ENCODE assay signal across 8 cellular contexts in genomic region chr1:45205910-45206721, GRCh38. TPM values are rescaled to one million over a fixed set of nuclear protein-coding genes. Genes with fewer than 3 reads are reported as not detected.
A peak's percentile ranks its signal among the peaks of the same experiment; 100 is the strongest.
DNase-seq lines count a peak whose midpoint lies in the region; ATAC-seq, FAIRE-seq and TF ChIP-seq lines count a peak whose summit lies in the region.

TSS of gene ZSWIM5 (minus strand) at chr1:45206605. CDS start at chr1:45206350, 255 bp downstream.

- TF ChIP-seq RAD21 in K562 (CRISPR knock-in tag; conservative IDR thresholded peaks at IDR 0.05 in 1 of 2, IDR thresholded peaks at IDR 0.05 in 1 of 2): no peak

- intact Hi-C loops in CD4-positive, alpha-beta T cell (cut with DNase I, micrococcal nuclease): loop anchor here in 1 of 2 experiments (5.0 to 10.0 kb wide), 3 partner anchors 136 to 599 kb away; partner anchors contain the start of genes MAST2, MUTYH and TOE1
- intact Hi-C loops in K562 (cut with micrococcal nuclease): loop anchor here (10.0 kb wide), 1 partner anchor 191 kb away; the partner anchor contains the start of genes HECTD3 and UROD
- intact Hi-C loops in sciatic nerve (cut with DNase I): no loop called here

- H3K27me3 ChIP-seq in CD4-positive, alpha-beta T cell (ENCODE audit: control insufficient read depth, insufficient read depth, low read length): peaks cover 3% of the 10 kb centered on the region
- H3K27me3 ChIP-seq in K562 (ENCODE audit: control insufficient read depth in 2 of 2, insufficient read depth in 2 of 2, low read length in 2 of 2) (peaks cover 29 to 30% of the 10 kb centered on the region in 2 experiments), iPS DF 6.9 (ENCODE audit: control insufficient read depth, insufficient read depth, low read length) (peaks cover 12% of the 10 kb centered on the region)

- H3K4me3 ChIP-seq in K562: peak within 1 kb of the TSS; percentile 49
- H3K4me3 ChIP-seq in iPS DF 6.9 (ENCODE audit: low read length): peak within 1 kb of the TSS; percentile 91

- H3K9ac ChIP-seq in K562 (ENCODE audit: insufficient read depth in 1 of 2, low read depth in 2 of 2, low read length in 2 of 2): peak within 1 kb of the TSS in 1 of 2 experiments; percentile 90; a peak in 3 of 4 replicates

- peaks cover 4 to 12% of the 10 kb centered on the region in 2 experiments; a peak in 4 of 5 replicates for H3K4me1 ChIP-seq in K562 (replicated peaks in 1 of 2; ENCODE audit: control insufficient read depth in 2 of 2, insufficient read depth in 2 of 2, low read length in 2 of 2)
- peaks cover 2% of the 10 kb centered on the region; the same call in 1 of the 2 replicates for H3K4me1 ChIP-seq in iPS DF 6.9 (ENCODE audit: control insufficient read depth, insufficient read depth, low read length)

- H3K27ac Mint-ChIP-seq in CD4-positive, alpha-beta T cell: peak within 1 kb of the TSS; percentile 80

- H3K9me3 Mint-ChIP-seq in CD4-positive, alpha-beta T cell: no peaks in the 10 kb centered on the region

- CTCF ChIA-PET in CD4-positive, alpha-beta T cell (lab: Charles Lee): interaction anchor here (0.5 kb wide), 1 partner anchor 324 kb away, joined by 3 read pairs; no protein-coding TSS in a partner anchor
- CTCF ChIA-PET in K562 (lab: Yijun Ruan, JAX; ENCODE audit: low intra/inter-chr PET ratio): interaction anchor here (0.7 kb wide), 1 partner anchor 192 kb away, joined by 4 read pairs; no protein-coding TSS in a partner anchor

- TF ChIP-seq CTCF in CD4-positive, alpha-beta T cell (IDR thresholded peaks at IDR 0.05): no peak
- no peak for TF ChIP-seq CTCF in GM20000 (IDR thresholded peaks at IDR 0.05; ENCODE audit: extremely low read depth, missing control alignments)
- TF ChIP-seq CTCF in K562 (IDR thresholded peaks at IDR 0.05 in 2 of 3, conservative IDR thresholded peaks at IDR 0.05 in 1 of 3; ENCODE audit: insufficient read depth in 2 of 3, low read depth in 1 of 3, low read length in 3 of 3): no peak

- DNase-seq in CD4-positive, alpha-beta T cell: peak; percentile 23 to 73 (median 52)
- DNase-seq in GM20000 (ENCODE audit: low spot score) (peak; percentile 86), LoVo (ENCODE audit: low spot score) (peak; percentile 75), T1000 (lab: John Stamatoyannopoulos, UW) (peak; percentile 77), K562 (ENCODE audit: extremely low read depth in 1 of 4, low spot score in 3 of 4) (peak; percentile 57 to 73 (median 69)), iPS DF 6.9 (ENCODE audit: low read depth, low spot score) (no peak), sciatic nerve (ENCODE audit: low spot score) (peak; percentile 72)

- no peak for TF ChIP-seq EP300 in K562 (IDR thresholded peaks at IDR 0.05; ENCODE audit: low read length)

- H3K79me2 ChIP-seq in K562 (ENCODE audit: control insufficient read depth, insufficient read depth, low read length): no peaks in the 10 kb centered on the region

- peaks cover 16% of the 10 kb centered on the region for H3K27me3 Mint-ChIP-seq in CD4-positive, alpha-beta T cell

- POLR2A ChIA-PET in CD4-positive, alpha-beta T cell (lab: Charles Lee): interaction anchor here (0.6 to 2.4 kb wide), 6 partner anchors 90 to 532 kb away, joined by 3 to 11 read pairs (median 4); partner anchors contain the start of genes ARMH1, CCDC163, MMACHC and MUTYH
- POLR2A ChIA-PET in K562 (lab: Yijun Ruan, JAX): interaction anchor here (0.5 to 1.7 kb wide), 8 partner anchors 9 to 892 kb away, joined by 3 to 5 read pairs (median 4); no protein-coding TSS in a partner anchor

- H3K9me1 ChIP-seq in K562 (ENCODE audit: control insufficient read depth, insufficient read depth, low read length): no peaks in the 10 kb centered on the region

- peak within 1 kb of the TSS; percentile 90 for H2AFZ ChIP-seq in K562 (ENCODE audit: low read depth, low read length)

- H3K4me3 Mint-ChIP-seq in CD4-positive, alpha-beta T cell: peak within 1 kb of the TSS; percentile 99

- no peaks in the 10 kb centered on the region for H4K20me1 ChIP-seq in K562 (replicated peaks; ENCODE audit: control insufficient read depth, insufficient read depth, low read length)

- in situ Hi-C loops in K562 (cut with MboI): no loop called here

- H3K27ac ChIP-seq in CD4-positive, alpha-beta T cell (ENCODE audit: low read depth, low read length): no peak within 1 kb of the TSS
- H3K27ac ChIP-seq in K562 (ENCODE audit: extremely low read depth, low read depth, low read length) (no peak within 1 kb of the TSS), iPS DF 6.9 (ENCODE audit: low read length) (no peak within 1 kb of the TSS)

- H3K9me3 ChIP-seq in CD4-positive, alpha-beta T cell (ENCODE audit: control insufficient read depth, low read length): no peaks in the 10 kb centered on the region
- H3K9me3 ChIP-seq in K562 (replicated peaks; ENCODE audit: control insufficient read depth, insufficient read depth, low read depth, low read length) (no peaks in the 10 kb centered on the region), iPS DF 6.9 (ENCODE audit: control insufficient read depth, insufficient read depth, low read length) (no peaks in the 10 kb centered on the region)

- H3K36me3 Mint-ChIP-seq in CD4-positive, alpha-beta T cell (ENCODE audit: low read depth): peaks cover 4% of the 10 kb centered on the region

- peak; percentile 85 for ATAC-seq in CD4-positive, alpha-beta T cell (ENCODE audit: poor library complexity)
- ATAC-seq in K562 (peak; percentile 89), sciatic nerve (peak; percentile 97), GM18873 (IDR thresholded peaks at IDR 0.05; ENCODE audit: low FRiP score, unreplicated experiment) (no peak)

- no peaks in the 10 kb centered on the region for H3K36me3 ChIP-seq in K562 (ENCODE audit: control insufficient read depth, insufficient read depth, low read length)
- H3K36me3 ChIP-seq in iPS DF 6.9 (ENCODE audit: control insufficient read depth, insufficient read depth, low read length): no peaks in the 10 kb centered on the region

- no peak for TF ChIP-seq POLR2A in K562 (conservative IDR thresholded peaks at IDR 0.05)

- peak within 1 kb of the TSS; percentile 82 for H3K4me2 ChIP-seq in K562 (ENCODE audit: insufficient read depth, low read length)

- no peak for FAIRE-seq in K562 (lab: Jason Lieb, UNC)

- BruUV-seq in K562 (replicated peaks; lab: Mats Ljungman, UMichigan): no TSS peak

- peaks cover 30% of the 10 kb centered on the region for H3K4me1 Mint-ChIP-seq in CD4-positive, alpha-beta T cell (ENCODE audit: low read depth)

- WGBS in K562 (ENCODE audit: insufficient coverage, low coverage, missing lambda C conversion rate): under 1% methylated on average over 51 of the region's 118 CpGs
- WGBS in iPS DF 6.9 (ENCODE audit: insufficient coverage, insufficient read length): no CpG with 5 or more reads among the region's 118 CpGs

TF ChIP-seq in K562, 482 proteins besides CTCF, POLR2A, EP300 and RAD21 (continues in another document):
- TF ChIP-seq ASH1L (IDR thresholded peaks at IDR 0.05; ENCODE audit: borderline replicate concordance, low read depth, partially characterized antibody): no peak
- TF ChIP-seq USF1 (CRISPR knock-in tag; IDR thresholded peaks at IDR 0.05): no peak
- TF ChIP-seq THRA (IDR thresholded peaks at IDR 0.05): no peak
- no peak for TF ChIP-seq NR2C1 (IDR thresholded peaks at IDR 0.05)
- no peak for TF ChIP-seq NR2C1 (tag; IDR thresholded peaks at IDR 0.05)
- peak; percentile 93; the same call in 1 of the 2 replicates for TF ChIP-seq KDM2B (CRISPR knock-in tag; IDR thresholded peaks at IDR 0.05)
- peak; percentile 13 for TF ChIP-seq CCNT2 (IDR thresholded peaks at IDR 0.05; ENCODE audit: borderline replicate concordance, extremely low read depth, insufficient read length, low read depth, low read length)
- TF ChIP-seq RFX1 (IDR thresholded peaks at IDR 0.05): no peak
- no peak; the same call in 1 of the 2 replicates for TF ChIP-seq ZNF12 (CRISPR knock-in tag; IDR thresholded peaks at IDR 0.05)

RNA-seq across cellular contexts. Expression of gene ZSWIM5, which starts in this region (rescaled TPM):
- 1 to 10 TPM in 1 of 2 experiments, under 1 TPM in 1; 0.91 to 1.1 TPM for total RNA-seq in CD4-positive, alpha-beta T cell
- total RNA-seq in K562 (2011; cell fraction: chromatin; rRNA removed; ENCODE audit: low replicate concordance): 0.05 TPM in 1 of 2 replicates, not detected in the other
- total RNA-seq in K562 (2011; cell fraction: nucleolus; rRNA removed): 0.17 TPM in 1 of 2 replicates, not detected in the other
- total RNA-seq in K562 (2011; cell fraction: nucleoplasm; rRNA removed): not detected in 2 replicates
- under 0.01 and 0.08 TPM in 2 replicates for total RNA-seq in K562 (2014; rRNA removed)
- total RNA-seq in K562 (2014; rRNA removed; fragmentation: Illumina TruSeq; extraction: Trizol): 0.04 TPM in 1 of 2 replicates, not detected in the other
- 0.04 TPM in 2 replicates for total RNA-seq in K562 (2015; rRNA removed; fragmentation: Illumina TruSeq; extraction: Trizol)
- total RNA-seq in K562 (2021): 0.07 and 0.22 TPM in 2 replicates
- 0.01 TPM in 1 of 2 replicates, not detected in the other for polyA plus RNA-seq in K562 (2011; rRNA removed)
- polyA plus RNA-seq in K562 (2011; cell fraction: cytosol; rRNA removed): 0.03 and 0.04 TPM in 2 replicates
- polyA plus RNA-seq in K562 (2011; cell fraction: nucleus; rRNA removed): 0.03 and 0.06 TPM in 2 replicates
- polyA plus RNA-seq in K562 (2012): 0.07 and 0.26 TPM in 2 replicates
- polyA plus RNA-seq in K562 (2014; fragmentation: Illumina TruSeq; extraction: Trizol): 0.03 TPM in 1 of 2 replicates, not detected in the other
- not detected for polyA plus RNA-seq in K562 (2014; fragmentation: Nextera tagmentation; extraction: Ambion mirVana)
- polyA plus RNA-seq in K562 (2014; rRNA removed): 0.03 TPM in 1 of 2 replicates, not detected in the other
- polyA minus RNA-seq in K562 (2011; rRNA and poly(A)+ RNA removed): 0.11 and 0.12 TPM in 2 replicates
- not detected in 2 replicates for polyA minus RNA-seq in K562 (2011; cell fraction: cytosol; rRNA and poly(A)+ RNA removed)
- under 0.01 and 0.13 TPM in 2 replicates for polyA minus RNA-seq in K562 (2011; cell fraction: nucleus; rRNA and poly(A)+ RNA removed)
- 2.8 TPM for total RNA-seq in sciatic nerve

Comparison
In these comparisons a context has a peak if more than half of its experiments do, and no peak if none do; other contexts are left out.
1. Peak in DNase-seq, ATAC-seq, H3K4me3 ChIP-seq and H3K4me2 ChIP-seq in K562; RNA of the gene not detected or under 1 TPM.